Comparison of ENCODE assay signal across 1 cellular context in the genomic region with DNA sequence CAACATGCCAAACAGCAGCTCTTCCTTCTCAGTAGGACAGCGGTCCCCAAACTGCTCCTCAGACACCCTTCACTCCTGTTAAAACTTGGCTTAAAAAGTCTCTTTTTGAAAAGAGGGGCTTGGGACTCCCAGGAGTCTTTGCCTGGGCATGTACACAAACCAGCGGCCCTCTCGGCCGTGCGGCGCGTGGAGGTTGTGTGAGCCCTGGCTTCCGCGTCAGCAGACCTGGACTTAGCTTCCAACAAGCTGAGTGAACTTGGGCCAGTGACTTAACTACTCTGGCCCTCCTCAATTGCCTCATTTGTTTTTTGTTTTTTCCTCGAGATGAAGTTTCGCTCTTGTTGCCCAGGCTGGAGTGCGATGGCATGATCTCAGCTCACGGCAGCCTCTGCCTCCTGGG.
TF ChIP-seq lines count a peak whose summit lies in the region.

No MANE protein-coding gene starts in this region.

TF ChIP-seq in GM23338, 12 proteins besides CTCF, POLR2A, EP300 and RAD21:
- TF ChIP-seq, protein P1, sequence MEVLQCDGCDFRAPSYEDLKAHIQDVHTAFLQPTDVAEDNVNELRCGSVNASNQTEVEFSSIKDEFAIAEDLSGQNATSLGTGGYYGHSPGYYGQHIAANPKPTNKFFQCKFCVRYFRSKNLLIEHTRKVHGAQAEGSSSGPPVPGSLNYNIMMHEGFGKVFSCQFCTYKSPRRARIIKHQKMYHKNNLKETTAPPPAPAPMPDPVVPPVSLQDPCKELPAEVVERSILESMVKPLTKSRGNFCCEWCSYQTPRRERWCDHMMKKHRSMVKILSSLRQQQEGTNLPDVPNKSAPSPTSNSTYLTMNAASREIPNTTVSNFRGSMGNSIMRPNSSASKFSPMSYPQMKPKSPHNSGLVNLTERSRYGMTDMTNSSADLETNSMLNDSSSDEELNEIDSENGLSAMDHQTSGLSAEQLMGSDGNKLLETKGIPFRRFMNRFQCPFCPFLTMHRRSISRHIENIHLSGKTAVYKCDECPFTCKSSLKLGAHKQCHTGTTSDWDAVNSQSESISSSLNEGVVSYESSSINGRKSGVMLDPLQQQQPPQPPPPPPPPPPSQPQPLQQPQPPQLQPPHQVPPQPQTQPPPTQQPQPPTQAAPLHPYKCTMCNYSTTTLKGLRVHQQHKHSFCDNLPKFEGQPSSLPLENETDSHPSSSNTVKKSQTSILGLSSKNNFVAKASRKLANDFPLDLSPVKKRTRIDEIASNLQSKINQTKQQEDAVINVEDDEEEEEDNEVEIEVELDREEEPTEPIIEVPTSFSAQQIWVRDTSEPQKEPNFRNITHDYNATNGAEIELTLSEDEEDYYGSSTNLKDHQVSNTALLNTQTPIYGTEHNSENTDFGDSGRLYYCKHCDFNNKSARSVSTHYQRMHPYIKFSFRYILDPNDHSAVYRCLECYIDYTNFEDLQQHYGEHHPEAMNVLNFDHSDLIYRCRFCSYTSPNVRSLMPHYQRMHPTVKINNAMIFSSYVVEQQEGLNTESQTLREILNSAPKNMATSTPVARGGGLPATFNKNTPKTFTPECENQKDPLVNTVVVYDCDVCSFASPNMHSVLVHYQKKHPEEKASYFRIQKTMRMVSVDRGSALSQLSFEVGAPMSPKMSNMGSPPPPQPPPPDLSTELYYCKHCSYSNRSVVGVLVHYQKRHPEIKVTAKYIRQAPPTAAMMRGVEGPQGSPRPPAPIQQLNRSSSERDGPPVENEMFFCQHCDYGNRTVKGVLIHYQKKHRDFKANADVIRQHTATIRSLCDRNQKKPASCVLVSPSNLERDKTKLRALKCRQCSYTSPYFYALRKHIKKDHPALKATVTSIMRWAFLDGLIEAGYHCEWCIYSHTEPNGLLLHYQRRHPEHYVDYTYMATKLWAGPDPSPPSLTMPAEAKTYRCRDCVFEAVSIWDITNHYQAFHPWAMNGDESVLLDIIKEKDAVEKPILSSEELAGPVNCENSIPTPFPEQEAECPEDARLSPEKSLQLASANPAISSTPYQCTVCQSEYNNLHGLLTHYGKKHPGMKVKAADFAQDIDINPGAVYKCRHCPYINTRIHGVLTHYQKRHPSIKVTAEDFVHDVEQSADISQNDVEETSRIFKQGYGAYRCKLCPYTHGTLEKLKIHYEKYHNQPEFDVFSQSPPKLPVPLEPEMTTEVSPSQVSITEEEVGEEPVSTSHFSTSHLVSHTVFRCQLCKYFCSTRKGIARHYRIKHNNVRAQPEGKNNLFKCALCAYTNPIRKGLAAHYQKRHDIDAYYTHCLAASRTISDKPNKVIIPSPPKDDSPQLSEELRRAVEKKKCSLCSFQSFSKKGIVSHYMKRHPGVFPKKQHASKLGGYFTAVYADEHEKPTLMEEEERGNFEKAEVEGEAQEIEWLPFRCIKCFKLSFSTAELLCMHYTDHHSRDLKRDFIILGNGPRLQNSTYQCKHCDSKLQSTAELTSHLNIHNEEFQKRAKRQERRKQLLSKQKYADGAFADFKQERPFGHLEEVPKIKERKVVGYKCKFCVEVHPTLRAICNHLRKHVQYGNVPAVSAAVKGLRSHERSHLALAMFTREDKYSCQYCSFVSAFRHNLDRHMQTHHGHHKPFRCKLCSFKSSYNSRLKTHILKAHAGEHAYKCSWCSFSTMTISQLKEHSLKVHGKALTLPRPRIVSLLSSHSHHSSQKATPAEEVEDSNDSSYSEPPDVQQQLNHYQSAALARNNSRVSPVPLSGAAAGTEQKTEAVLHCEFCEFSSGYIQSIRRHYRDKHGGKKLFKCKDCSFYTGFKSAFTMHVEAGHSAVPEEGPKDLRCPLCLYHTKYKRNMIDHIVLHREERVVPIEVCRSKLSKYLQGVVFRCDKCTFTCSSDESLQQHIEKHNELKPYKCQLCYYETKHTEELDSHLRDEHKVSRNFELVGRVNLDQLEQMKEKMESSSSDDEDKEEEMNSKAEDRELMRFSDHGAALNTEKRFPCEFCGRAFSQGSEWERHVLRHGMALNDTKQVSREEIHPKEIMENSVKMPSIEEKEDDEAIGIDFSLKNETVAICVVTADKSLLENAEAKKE (CRISPR knock-in tag; IDR thresholded peaks at IDR 0.05), result no peak
- TF ChIP-seq STAT1 (IDR thresholded peaks at IDR 0.05; ENCODE audit: unreplicated experiment) (no peak), NANOG (IDR thresholded peaks at IDR 0.05; ENCODE audit: borderline replicate concordance) (no peak), CREB1 (CRISPR knock-in tag; IDR thresholded peaks at IDR 0.05; ENCODE audit: low read depth) (no peak)
